ENCODE assay signal across 8 cellular contexts in the genomic region with DNA sequence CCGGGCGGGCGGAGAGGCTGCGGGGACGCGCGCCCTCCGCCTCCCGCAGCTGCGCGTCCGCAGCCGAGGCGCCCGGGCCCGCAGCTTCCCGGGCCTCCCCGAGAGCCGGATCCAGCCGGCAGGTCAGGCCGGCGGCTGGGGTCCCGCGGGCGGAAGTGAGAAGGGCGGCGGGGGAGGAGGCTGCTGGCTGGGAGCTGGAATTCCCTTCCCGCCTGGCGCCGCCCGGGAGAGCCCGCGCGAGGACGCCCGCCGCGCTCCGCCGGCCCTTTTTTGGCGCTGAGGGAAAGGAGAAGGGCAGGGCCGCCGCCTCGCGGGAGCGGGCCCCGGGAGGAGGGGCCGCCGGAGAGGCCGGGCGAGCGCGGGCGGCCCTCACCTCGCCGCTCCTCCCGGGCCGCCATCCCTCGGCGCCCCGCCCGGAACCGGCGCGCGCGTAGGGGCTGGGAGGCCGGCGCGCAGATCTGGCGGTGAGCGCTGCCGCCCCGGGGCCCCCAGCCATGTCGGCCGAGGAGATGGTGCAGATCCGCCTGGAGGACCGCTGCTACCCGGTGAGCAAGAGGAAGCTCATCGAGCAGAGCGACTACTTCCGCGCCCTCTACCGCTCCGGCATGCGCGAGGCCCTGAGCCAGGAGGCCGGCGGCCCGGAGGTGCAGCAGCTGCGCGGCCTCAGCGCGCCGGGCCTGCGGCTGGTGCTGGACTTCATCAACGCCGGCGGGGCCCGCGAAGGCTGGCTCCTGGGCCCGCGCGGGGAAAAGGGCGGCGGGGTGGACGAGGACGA. TPM values are rescaled to one million over a fixed set of nuclear protein-coding genes. Genes with fewer than 3 reads are reported as not detected.
DNase-seq lines count a peak whose midpoint lies in the region; ATAC-seq and TF ChIP-seq lines count a peak whose summit lies in the region.

A gene with protein sequence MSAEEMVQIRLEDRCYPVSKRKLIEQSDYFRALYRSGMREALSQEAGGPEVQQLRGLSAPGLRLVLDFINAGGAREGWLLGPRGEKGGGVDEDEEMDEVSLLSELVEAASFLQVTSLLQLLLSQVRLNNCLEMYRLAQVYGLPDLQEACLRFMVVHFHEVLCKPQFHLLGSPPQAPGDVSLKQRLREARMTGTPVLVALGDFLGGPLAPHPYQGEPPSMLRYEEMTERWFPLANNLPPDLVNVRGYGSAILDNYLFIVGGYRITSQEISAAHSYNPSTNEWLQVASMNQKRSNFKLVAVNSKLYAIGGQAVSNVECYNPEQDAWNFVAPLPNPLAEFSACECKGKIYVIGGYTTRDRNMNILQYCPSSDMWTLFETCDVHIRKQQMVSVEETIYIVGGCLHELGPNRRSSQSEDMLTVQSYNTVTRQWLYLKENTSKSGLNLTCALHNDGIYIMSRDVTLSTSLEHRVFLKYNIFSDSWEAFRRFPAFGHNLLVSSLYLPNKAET (plus strand): TSS at position 397 of the 775 bp plus-strand sequence. CDS start 98 bp downstream, at position 495.
A gene (minus strand): TSS at position 400 of the 775 bp plus-strand sequence. CDS start 8,960 bp downstream, outside the sequence.

- H4K20me1 ChIP-seq in DND-41 (ENCODE audit: insufficient read depth, low read length), result no peaks in the 10 kb centered on the region

- peak within 1 kb of the TSS; percentile 96 for H3K4me2 ChIP-seq in DND-41 (ENCODE audit: insufficient read depth, low read length)

- H3K27ac ChIP-seq in DND-41 (ENCODE audit: low read length) (peak within 1 kb of the TSS; percentile 82), foreskin keratinocyte (peak within 1 kb of the TSS; percentile 81), substantia nigra (ENCODE audit: low read depth, low read length, poor library complexity, severe bottlenecking) (peak within 1 kb of the TSS; percentile 94)

- H3K9me3 ChIP-seq in DND-41 (ENCODE audit: insufficient read depth, low read length, severe bottlenecking) (no peaks in the 10 kb centered on the region), neuron (ENCODE audit: low read length) (peaks cover 2% of the 10 kb centered on the region)

- peaks cover 29% of the 10 kb centered on the region for H3K36me3 ChIP-seq in DND-41 (ENCODE audit: insufficient read depth, low read length)
- H3K36me3 ChIP-seq in neuron (ENCODE audit: insufficient read depth, low read length), result peaks cover 12% of the 10 kb centered on the region

- H2AFZ ChIP-seq in DND-41 (ENCODE audit: low read depth, low read length) (peak within 1 kb of the TSS; percentile 94), neuron (ENCODE audit: low read depth, low read length) (peak within 1 kb of the TSS; percentile 64)

- ATAC-seq in DND-41 (ENCODE audit: insufficient read depth, low read depth) (peak; percentile 71), GM21528 (IDR thresholded peaks at IDR 0.05; ENCODE audit: low FRiP score, unreplicated experiment) (peak; percentile 85), foreskin keratinocyte (peak; percentile 85)

- peaks cover 58% of the 10 kb centered on the region for H3K79me2 ChIP-seq in DND-41 (ENCODE audit: insufficient read depth, low read length)

- H3K27me3 ChIP-seq in DND-41 (ENCODE audit: insufficient read depth, low read length, poor library complexity) (no peaks in the 10 kb centered on the region), foreskin keratinocyte (no peaks in the 10 kb centered on the region), neuron (ENCODE audit: insufficient read depth, low read length) (no peaks in the 10 kb centered on the region)

- TF ChIP-seq CTCF in DND-41 (IDR thresholded peaks at IDR 0.05; ENCODE audit: borderline replicate concordance, extremely low read depth, low read length, poor library complexity, severe bottlenecking) (no peak), foreskin keratinocyte (conservative IDR thresholded peaks at IDR 0.05) (peak; percentile 32)

- H3K4me1 ChIP-seq in DND-41 (ENCODE audit: insufficient read depth, low read length), result peaks cover 52% of the 10 kb centered on the region
- H3K4me1 ChIP-seq in foreskin keratinocyte, result peaks cover 17% of the 10 kb centered on the region
- H3K4me1 ChIP-seq in neuron (ENCODE audit: insufficient read depth, low read length), result peaks cover 24% of the 10 kb centered on the region

- peak; percentile 72 for DNase-seq in DND-41
- DNase-seq in HuH-7 (ENCODE audit: low spot score), result peak; percentile 75
- peak; percentile 78 for DNase-seq in RPMI8226
- peak; percentile 35 for DNase-seq in activated gamma-delta T cell (lab: John Stamatoyannopoulos, UW)
- DNase-seq in foreskin keratinocyte, result peak; percentile 51 to 67
- DNase-seq in substantia nigra (lab: John Stamatoyannopoulos, UW), result peak in 47 of 49 donors; percentile 11 to 91 (median 60)

- H3K4me3 ChIP-seq in DND-41 (ENCODE audit: low read depth in 1 of 2, low read length in 2 of 2), result peak within 1 kb of the TSS; percentile 52 to 78
- peak within 1 kb of the TSS; percentile 59 for H3K4me3 ChIP-seq in neuron (ENCODE audit: low read length)

- H3K9ac ChIP-seq in DND-41 (ENCODE audit: low read depth, low read length), result peak within 1 kb of the TSS; percentile 90

RNA-seq across cellular contexts. Expression of the first gene that starts in this region (rescaled TPM):
- total RNA-seq in foreskin keratinocyte, result 27.8 and 30.5 TPM in 2 replicates
- 7.2 and 8.0 TPM in 2 replicates for polyA plus RNA-seq in foreskin keratinocyte

RNA-seq across cellular contexts. Expression of the second gene that starts in this region (rescaled TPM):
- total RNA-seq in foreskin keratinocyte, result 0.20 and 0.25 TPM in 2 replicates
- polyA plus RNA-seq in foreskin keratinocyte, result 0.10 and 0.14 TPM in 2 replicates

Comparison
In these comparisons a context has a peak if more than half of its experiments do, and no peak if none do; other contexts are left out.
1. Peak in every context shown above with its lines: DNase-seq, ATAC-seq, H3K4me3 ChIP-seq and H3K27ac ChIP-seq.